Comparison of ENCODE assay signal across 8 cellular contexts in the genomic region with DNA sequence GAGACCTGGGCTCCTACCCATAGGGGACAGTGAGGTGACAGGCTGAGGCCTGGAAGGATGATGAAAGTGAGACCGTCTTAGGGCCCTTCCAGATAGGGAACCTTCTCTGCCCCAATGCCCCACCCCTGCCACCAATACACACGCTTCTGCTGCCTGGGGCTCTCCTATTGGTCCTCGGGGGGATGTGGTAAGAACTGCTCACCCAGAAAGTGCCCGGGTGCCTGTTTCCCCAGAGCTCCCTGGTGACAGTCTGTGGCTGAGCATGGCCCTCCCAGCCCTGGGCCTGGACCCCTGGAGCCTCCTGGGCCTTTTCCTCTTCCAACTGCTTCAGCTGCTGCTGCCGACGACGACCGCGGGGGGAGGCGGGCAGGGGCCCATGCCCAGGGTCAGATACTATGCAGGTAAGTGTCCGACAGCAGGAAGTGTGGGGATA. TPM values are rescaled to one million over a fixed set of nuclear protein-coding genes. Genes with fewer than 3 reads are reported as not detected.
DNase-seq lines count a peak whose midpoint lies in the region; ATAC-seq, FAIRE-seq and TF ChIP-seq lines count a peak whose summit lies in the region.

No MANE protein-coding gene starts in this region.

- ATAC-seq in HG03097 (IDR thresholded peaks at IDR 0.05; ENCODE audit: low FRiP score, unreplicated experiment) = peak; percentile 47
- peak; percentile 93 for ATAC-seq in activated CD8-positive, alpha-beta T cell treated with anti-CD3 and anti-CD28 coated beads, Interleukin-2, amount 10 ng/mL, durations not matched to agents 7 days and 5 days

- peak overlapping the region; percentile 21 for H3K27ac Mint-ChIP-seq in activated naive CD4-positive, alpha-beta T cell treated with anti-CD3 and anti-CD28 coated beads for 36 hours
- H3K27ac Mint-ChIP-seq in activated CD8-positive, alpha-beta T cell treated with anti-CD3 and anti-CD28 coated beads, Interleukin-2, amount 10 ng/mL, durations not matched to agents 7 days and 5 days = peak overlapping the region; percentile 74
- peak overlapping the region; percentile 2 for H3K27ac Mint-ChIP-seq in neural crest cell (ENCODE audit: unreplicated experiment)

- no peaks in the 10 kb centered on the region for H3K27me3 Mint-ChIP-seq in activated naive CD4-positive, alpha-beta T cell treated with anti-CD3 and anti-CD28 coated beads for 36 hours (ENCODE audit: low read depth)
- H3K27me3 Mint-ChIP-seq in activated CD8-positive, alpha-beta T cell treated with anti-CD3 and anti-CD28 coated beads, Interleukin-2, amount 10 ng/mL, durations not matched to agents 7 days and 5 days (ENCODE audit: low read depth) = no peaks in the 10 kb centered on the region
- H3K27me3 Mint-ChIP-seq in neural crest cell (ENCODE audit: low read depth) = peaks cover 23% of the 10 kb centered on the region

- TF ChIP-seq CTCF in neural crest cell (conservative IDR thresholded peaks at IDR 0.05) = no peak

- CTCF ChIA-PET in activated naive CD4-positive, alpha-beta T cell treated with anti-CD3 and anti-CD28 coated beads for 36 hours (lab: Charles Lee) = interaction anchor here (1.0 kb wide), 1 partner anchor 26 kb away, joined by 3 read pairs; no protein-coding TSS in a partner anchor
- CTCF ChIA-PET in activated CD8-positive, alpha-beta T cell treated with anti-CD3 and anti-CD28 coated beads, Interleukin-2, amount 10 ng/mL, durations not matched to agents 7 days and 5 days (lab: Charles Lee) = interaction anchor here (1.0 to 3.4 kb wide), 4 partner anchors 19 to 105 kb away, joined by 3 to 30 read pairs (median 4); no protein-coding TSS in a partner anchor

- intact Hi-C loops in activated naive CD4-positive, alpha-beta T cell treated with anti-CD3 and anti-CD28 coated beads for 36 hours (cut with micrococcal nuclease) = no loop called here

- H3K36me3 Mint-ChIP-seq in activated naive CD4-positive, alpha-beta T cell treated with anti-CD3 and anti-CD28 coated beads for 36 hours (ENCODE audit: low read depth) = no peaks in the 10 kb centered on the region
- H3K36me3 Mint-ChIP-seq in activated CD8-positive, alpha-beta T cell treated with anti-CD3 and anti-CD28 coated beads, Interleukin-2, amount 10 ng/mL, durations not matched to agents 7 days and 5 days (ENCODE audit: low read depth) = peaks cover 24% of the 10 kb centered on the region
- no peaks in the 10 kb centered on the region for H3K36me3 Mint-ChIP-seq in neural crest cell (ENCODE audit: low read depth)

- no peaks in the 10 kb centered on the region for H3K9me3 Mint-ChIP-seq in activated naive CD4-positive, alpha-beta T cell treated with anti-CD3 and anti-CD28 coated beads for 36 hours
- H3K9me3 Mint-ChIP-seq in activated CD8-positive, alpha-beta T cell treated with anti-CD3 and anti-CD28 coated beads, Interleukin-2, amount 10 ng/mL, durations not matched to agents 7 days and 5 days (ENCODE audit: insufficient read depth) = no peaks in the 10 kb centered on the region
- no peaks in the 10 kb centered on the region for H3K9me3 Mint-ChIP-seq in neural crest cell

- H3K4me3 Mint-ChIP-seq in activated naive CD4-positive, alpha-beta T cell treated with anti-CD3 and anti-CD28 coated beads for 36 hours = peak overlapping the region; percentile 65
- peak overlapping the region; percentile 81 for H3K4me3 Mint-ChIP-seq in activated CD8-positive, alpha-beta T cell treated with anti-CD3 and anti-CD28 coated beads, Interleukin-2, amount 10 ng/mL, durations not matched to agents 7 days and 5 days
- no peak overlapping the region for H3K4me3 Mint-ChIP-seq in neural crest cell

- POLR2A ChIA-PET in activated CD8-positive, alpha-beta T cell treated with anti-CD3 and anti-CD28 coated beads, Interleukin-2, amount 10 ng/mL, durations not matched to agents 7 days and 5 days (lab: Charles Lee) = interaction anchor here (0.9 to 2.8 kb wide), 11 partner anchors 10 to 164 kb away, joined by 3 to 13 read pairs (median 4); partner anchors contain the start of genes PMF1 and SLC25A44

- peaks cover 64% of the 10 kb centered on the region for H3K4me1 Mint-ChIP-seq in activated naive CD4-positive, alpha-beta T cell treated with anti-CD3 and anti-CD28 coated beads for 36 hours (ENCODE audit: low read depth)
- peaks cover 84% of the 10 kb centered on the region for H3K4me1 Mint-ChIP-seq in activated CD8-positive, alpha-beta T cell treated with anti-CD3 and anti-CD28 coated beads, Interleukin-2, amount 10 ng/mL, durations not matched to agents 7 days and 5 days (ENCODE audit: low read depth)
- H3K4me1 Mint-ChIP-seq in neural crest cell = peaks cover 9% of the 10 kb centered on the region

- DNase-seq in activated naive CD4-positive, alpha-beta T cell treated with anti-CD3 and anti-CD28 coated beads for 36 hours = peak; percentile 62
- DNase-seq in activated naive CD4-positive, alpha-beta T cell treated with Interleukin-2 at 50 U/mL for 16 hours = no peak
- peak; percentile 77 for DNase-seq in activated CD8-positive, alpha-beta T cell treated with anti-CD3 and anti-CD28 coated beads, Interleukin-2, amount 10 ng/mL, durations not matched to agents 7 days and 5 days
- DNase-seq in neural crest cell (ENCODE audit: low read depth, low spot score) (no peak), putamen (ENCODE audit: low spot score) (no peak), SW 1271 (lab: John Stamatoyannopoulos, UW) (no peak), HTR-8/SVneo (ENCODE audit: insufficient read length, low spot score) (no peak)

- no peak for FAIRE-seq in HTR-8/SVneo (lab: Jason Lieb, UNC)

RNA-seq across cellular contexts. Expression of gene SEMA4A, which starts 0.9 kb away (rescaled TPM):
- 10 to 100 TPM; 17.4 to 17.5 TPM for total RNA-seq in activated naive CD4-positive, alpha-beta T cell treated with anti-CD3 and anti-CD28 coated beads for 36 hours
- 10 to 100 TPM; 16.8 to 17.8 TPM for total RNA-seq in activated CD8-positive, alpha-beta T cell treated with anti-CD3 and anti-CD28 coated beads, Interleukin-2, amount 10 ng/mL, durations not matched to agents 7 days and 5 days
- 1.3 and 2.1 TPM in 2 replicates for total RNA-seq in neural crest cell

RNA-seq across cellular contexts. Expression of gene SLC25A44, which starts 39.6 kb away (rescaled TPM):
- 10 to 100 TPM; 69.1 to 73.5 TPM for total RNA-seq in activated naive CD4-positive, alpha-beta T cell treated with anti-CD3 and anti-CD28 coated beads for 36 hours
- total RNA-seq in activated CD8-positive, alpha-beta T cell treated with anti-CD3 and anti-CD28 coated beads, Interleukin-2, amount 10 ng/mL, durations not matched to agents 7 days and 5 days = 10 to 100 TPM; 31.8 to 33.8 TPM
- 19.1 and 22.7 TPM in 2 replicates for total RNA-seq in neural crest cell

RNA-seq across cellular contexts. Expression of gene LMNA, which starts 39.8 kb away (rescaled TPM):
- total RNA-seq in activated naive CD4-positive, alpha-beta T cell treated with anti-CD3 and anti-CD28 coated beads for 36 hours = 10 to 100 TPM; 62.1 to 62.6 TPM
- total RNA-seq in activated CD8-positive, alpha-beta T cell treated with anti-CD3 and anti-CD28 coated beads, Interleukin-2, amount 10 ng/mL, durations not matched to agents 7 days and 5 days = 10 to 100 TPM in 1 of 2 experiments, 1 to 10 TPM in 1; 8.5 to 10.3 TPM
- 51.0 and 51.7 TPM in 2 replicates for total RNA-seq in neural crest cell

RNA-seq across cellular contexts. Expression of gene PMF1, which starts 58.5 kb away (rescaled TPM):
- 100 to 1,000 TPM; 135 TPM for total RNA-seq in activated naive CD4-positive, alpha-beta T cell treated with anti-CD3 and anti-CD28 coated beads for 36 hours
- total RNA-seq in activated CD8-positive, alpha-beta T cell treated with anti-CD3 and anti-CD28 coated beads, Interleukin-2, amount 10 ng/mL, durations not matched to agents 7 days and 5 days = 10 to 100 TPM; 72.3 to 77.3 TPM
- 82.5 and 83.3 TPM in 2 replicates for total RNA-seq in neural crest cell

Comparison
In these comparisons a context has a peak if more than half of its experiments do, and no peak if none do; other contexts are left out.
1. DNase-seq: peak in activated naive CD4-positive, alpha-beta T cell treated with anti-CD3 and anti-CD28 coated beads for 36 hours (single experiment) and activated CD8-positive, alpha-beta T cell treated with anti-CD3 and anti-CD28 coated beads, Interleukin-2, amount 10 ng/mL, durations not matched to agents 7 days and 5 days (single experiment); none in activated naive CD4-positive, alpha-beta T cell treated with Interleukin-2 at 50 U/mL for 16 hours (single experiment), neural crest cell (single experiment), putamen (single experiment), SW 1271 (0 of 2) and HTR-8/SVneo (single experiment).
2. H3K27ac Mint-ChIP-seq: peak in every context shown above with its lines; median percentile 74 in activated CD8-positive, alpha-beta T cell treated with anti-CD3 and anti-CD28 coated beads, Interleukin-2, amount 10 ng/mL, durations not matched to agents 7 days and 5 days; 21 in activated naive CD4-positive, alpha-beta T cell treated with anti-CD3 and anti-CD28 coated beads for 36 hours; 2 in neural crest cell.